In genomic region chr7:3172768-3173280, GRCh38 we compare ENCODE assay signal across 1 cellular context.
TF ChIP-seq lines count a peak whose summit lies in the region.

No MANE protein-coding gene starts in this region.

TF ChIP-seq in HepG2, 621 proteins besides CTCF, POLR2A, EP300 and RAD21 (continued from another document):
- TF ChIP-seq, protein P1, sequence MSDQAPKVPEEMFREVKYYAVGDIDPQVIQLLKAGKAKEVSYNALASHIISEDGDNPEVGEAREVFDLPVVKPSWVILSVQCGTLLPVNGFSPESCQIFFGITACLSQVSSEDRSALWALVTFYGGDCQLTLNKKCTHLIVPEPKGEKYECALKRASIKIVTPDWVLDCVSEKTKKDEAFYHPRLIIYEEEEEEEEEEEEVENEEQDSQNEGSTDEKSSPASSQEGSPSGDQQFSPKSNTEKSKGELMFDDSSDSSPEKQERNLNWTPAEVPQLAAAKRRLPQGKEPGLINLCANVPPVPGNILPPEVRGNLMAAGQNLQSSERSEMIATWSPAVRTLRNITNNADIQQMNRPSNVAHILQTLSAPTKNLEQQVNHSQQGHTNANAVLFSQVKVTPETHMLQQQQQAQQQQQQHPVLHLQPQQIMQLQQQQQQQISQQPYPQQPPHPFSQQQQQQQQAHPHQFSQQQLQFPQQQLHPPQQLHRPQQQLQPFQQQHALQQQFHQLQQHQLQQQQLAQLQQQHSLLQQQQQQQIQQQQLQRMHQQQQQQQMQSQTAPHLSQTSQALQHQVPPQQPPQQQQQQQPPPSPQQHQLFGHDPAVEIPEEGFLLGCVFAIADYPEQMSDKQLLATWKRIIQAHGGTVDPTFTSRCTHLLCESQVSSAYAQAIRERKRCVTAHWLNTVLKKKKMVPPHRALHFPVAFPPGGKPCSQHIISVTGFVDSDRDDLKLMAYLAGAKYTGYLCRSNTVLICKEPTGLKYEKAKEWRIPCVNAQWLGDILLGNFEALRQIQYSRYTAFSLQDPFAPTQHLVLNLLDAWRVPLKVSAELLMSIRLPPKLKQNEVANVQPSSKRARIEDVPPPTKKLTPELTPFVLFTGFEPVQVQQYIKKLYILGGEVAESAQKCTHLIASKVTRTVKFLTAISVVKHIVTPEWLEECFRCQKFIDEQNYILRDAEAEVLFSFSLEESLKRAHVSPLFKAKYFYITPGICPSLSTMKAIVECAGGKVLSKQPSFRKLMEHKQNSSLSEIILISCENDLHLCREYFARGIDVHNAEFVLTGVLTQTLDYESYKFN (CRISPR knock-in tag; conservative IDR thresholded peaks at IDR 0.05): 0 out of 2 replicates have a peak, but pooled peaks have one; percentile 13
- TF ChIP-seq ZNF7 (CRISPR knock-in tag; IDR thresholded peaks at IDR 0.05) (peak; percentile 63), HDAC2 (CRISPR knock-in tag; IDR thresholded peaks at IDR 0.05) (peak; percentile 30; the same call in 1 of the 2 replicates), CSRNP2 (CRISPR knock-in tag; conservative IDR thresholded peaks at IDR 0.05; ENCODE audit: low read depth) (no peak), ZNF644 (CRISPR knock-in tag; IDR thresholded peaks at IDR 0.05; ENCODE audit: low read depth) (0 out of 2 replicates have a peak, but pooled peaks have one; percentile 42), ETS1 (CRISPR knock-in tag; IDR thresholded peaks at IDR 0.05) (no peak), DPF2 (CRISPR knock-in tag; IDR thresholded peaks at IDR 0.05; ENCODE audit: borderline replicate concordance, low read depth) (0 out of 2 replicates have a peak, but pooled peaks have one; percentile 18), FOXA1 (IDR thresholded peaks at IDR 0.05) (no peak), FOXA1 (CRISPR knock-in tag; IDR thresholded peaks at IDR 0.05) (peak; percentile 77), PHF21A (CRISPR knock-in tag; IDR thresholded peaks at IDR 0.05) (no peak), MZF1 (CRISPR knock-in tag; IDR thresholded peaks at IDR 0.05; ENCODE audit: borderline replicate concordance) (no peak), PATZ1 (CRISPR knock-in tag; IDR thresholded peaks at IDR 0.05) (0 out of 2 replicates have a peak, but pooled peaks have one; percentile 9)
- TF ChIP-seq, protein P2, sequence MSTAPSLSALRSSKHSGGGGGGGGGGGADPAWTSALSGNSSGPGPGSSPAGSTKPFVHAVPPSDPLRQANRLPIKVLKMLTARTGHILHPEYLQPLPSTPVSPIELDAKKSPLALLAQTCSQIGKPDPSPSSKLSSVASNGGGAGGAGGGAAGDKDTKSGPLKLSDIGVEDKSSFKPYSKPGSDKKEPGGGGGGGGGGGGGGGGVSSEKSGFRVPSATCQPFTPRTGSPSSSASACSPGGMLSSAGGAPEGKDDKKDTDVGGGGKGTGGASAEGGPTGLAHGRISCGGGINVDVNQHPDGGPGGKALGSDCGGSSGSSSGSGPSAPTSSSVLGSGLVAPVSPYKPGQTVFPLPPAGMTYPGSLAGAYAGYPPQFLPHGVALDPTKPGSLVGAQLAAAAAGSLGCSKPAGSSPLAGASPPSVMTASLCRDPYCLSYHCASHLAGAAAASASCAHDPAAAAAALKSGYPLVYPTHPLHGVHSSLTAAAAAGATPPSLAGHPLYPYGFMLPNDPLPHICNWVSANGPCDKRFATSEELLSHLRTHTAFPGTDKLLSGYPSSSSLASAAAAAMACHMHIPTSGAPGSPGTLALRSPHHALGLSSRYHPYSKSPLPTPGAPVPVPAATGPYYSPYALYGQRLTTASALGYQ (CRISPR knock-in tag; IDR thresholded peaks at IDR 0.05): no peak
- TF ChIP-seq, protein P3, sequence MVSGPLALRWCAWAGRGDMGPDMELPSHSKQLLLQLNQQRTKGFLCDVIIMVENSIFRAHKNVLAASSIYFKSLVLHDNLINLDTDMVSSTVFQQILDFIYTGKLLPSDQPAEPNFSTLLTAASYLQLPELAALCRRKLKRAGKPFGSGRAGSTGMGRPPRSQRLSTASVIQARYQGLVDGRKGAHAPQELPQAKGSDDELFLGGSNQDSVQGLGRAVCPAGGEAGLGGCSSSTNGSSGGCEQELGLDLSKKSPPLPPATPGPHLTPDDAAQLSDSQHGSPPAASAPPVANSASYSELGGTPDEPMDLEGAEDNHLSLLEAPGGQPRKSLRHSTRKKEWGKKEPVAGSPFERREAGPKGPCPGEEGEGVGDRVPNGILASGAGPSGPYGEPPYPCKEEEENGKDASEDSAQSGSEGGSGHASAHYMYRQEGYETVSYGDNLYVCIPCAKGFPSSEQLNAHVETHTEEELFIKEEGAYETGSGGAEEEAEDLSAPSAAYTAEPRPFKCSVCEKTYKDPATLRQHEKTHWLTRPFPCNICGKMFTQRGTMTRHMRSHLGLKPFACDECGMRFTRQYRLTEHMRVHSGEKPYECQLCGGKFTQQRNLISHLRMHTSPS (CRISPR knock-in tag; IDR thresholded peaks at IDR 0.05; ENCODE audit: low read depth): peak; percentile 61; the same call in 1 of the 2 replicates
